Comparison of ENCODE assay signal across 17 cellular contexts in the genomic region with DNA sequence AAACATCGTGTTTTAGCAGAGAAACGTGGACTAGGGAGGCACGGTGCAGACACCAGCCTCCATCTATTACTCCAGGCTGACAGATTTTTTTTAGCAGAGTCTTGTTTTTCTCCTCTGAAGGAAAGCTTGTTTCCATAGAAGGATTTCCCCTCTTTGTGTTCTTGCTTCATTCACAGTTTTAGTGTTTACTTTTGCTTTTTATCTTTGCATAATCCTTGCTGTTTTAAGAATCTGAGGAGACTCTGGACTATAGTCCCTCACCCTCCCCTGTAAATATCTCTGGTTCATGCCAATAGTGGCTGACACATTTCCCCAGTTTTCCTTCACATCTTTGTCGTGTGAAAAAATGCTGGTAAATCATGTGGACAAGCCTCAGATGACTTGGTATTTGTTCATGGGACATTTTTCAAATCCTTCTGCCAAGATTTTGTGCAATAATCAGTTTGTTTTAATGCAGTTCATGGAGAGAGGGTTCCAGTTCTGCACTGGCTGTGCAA. TPM values are rescaled to one million over a fixed set of nuclear protein-coding genes. Genes with fewer than 3 reads are reported as not detected.
DNase-seq lines count a peak whose midpoint lies in the region; ATAC-seq and TF ChIP-seq lines count a peak whose summit lies in the region.
"Had no signal": no experiment of that assay in that cellular context is flagged by ENCODE, and none has a peak within 500 bp of the region (broad histone marks: within the 10 kb centered on the region; RNA-seq: fewer than 3 reads in every experiment).

No MANE protein-coding gene starts in this region.

- H3K27ac ChIP-seq in mesenchymal stem cell (ENCODE audit: low read length, poor library complexity, severe bottlenecking) (no peak overlapping the region), subcutaneous abdominal adipose tissue (ENCODE audit: low read depth, low read length) (peak overlapping the region; percentile 46)
- H3K27ac ChIP-seq: RWPE1 had no signal

- ATAC-seq in GM19397 (IDR thresholded peaks at IDR 0.05; ENCODE audit: unreplicated experiment) (no peak), HG02970 (IDR thresholded peaks at IDR 0.05; ENCODE audit: low FRiP score, unreplicated experiment) (no peak)
- ATAC-seq: K562 had no signal

- H2BK5ac ChIP-seq in mesenchymal stem cell (ENCODE audit: low read depth, low read length, poor library complexity, severe bottlenecking), result no peak overlapping the region

- H3K79me1 ChIP-seq in mesenchymal stem cell (replicated peaks; ENCODE audit: low read length, poor library complexity, severe bottlenecking), result no peaks in the 10 kb centered on the region

- H3K14ac ChIP-seq in mesenchymal stem cell (ENCODE audit: low read length in 2 of 2), result no peak overlapping the region

- peak overlapping the region in 1 of 2 experiments; percentile 3 for H3K18ac ChIP-seq in mesenchymal stem cell (ENCODE audit: low read depth in 1 of 2, low read length in 2 of 2)

- H2AK5ac ChIP-seq in mesenchymal stem cell (ENCODE audit: low read length, severe bottlenecking), result no peak overlapping the region

- no peak for TF ChIP-seq CTCF in GM20000 (IDR thresholded peaks at IDR 0.05; ENCODE audit: extremely low read depth, missing control alignments)

- no peak overlapping the region for H2AFZ ChIP-seq in mesenchymal stem cell (ENCODE audit: low read depth, low read length)

- no peak overlapping the region for H4K8ac ChIP-seq in mesenchymal stem cell (ENCODE audit: low read length)

- H3K4me2 ChIP-seq in mesenchymal stem cell (ENCODE audit: low read length, poor library complexity, severe bottlenecking), result no peak overlapping the region

- H3K4me3 ChIP-seq in mesenchymal stem cell (ENCODE audit: insufficient read depth in 1 of 2, low read depth in 1 of 2, low read length in 2 of 2) (peak overlapping the region in 1 of 2 experiments; percentile 77), subcutaneous abdominal adipose tissue (ENCODE audit: low read depth in 1 of 5, low read length in 5 of 5) (peak overlapping the region; percentile 31 to 81 (median 55))
- H3K4me3 ChIP-seq: K562 had no signal

- H3K27me3 ChIP-seq in mesenchymal stem cell (ENCODE audit: control insufficient read depth in 1 of 2, insufficient read depth in 1 of 2, low read length in 2 of 2) (peaks cover 0 to 9% of the 10 kb centered on the region in 2 experiments), subcutaneous abdominal adipose tissue (ENCODE audit: control insufficient read depth in 5 of 5, insufficient read depth in 4 of 5, low read length in 5 of 5) (no peaks in the 10 kb centered on the region)

- H2BK12ac ChIP-seq in mesenchymal stem cell (ENCODE audit: low read length in 2 of 2), result no peak overlapping the region

- peak overlapping the region; percentile 80 for H3K9ac ChIP-seq in mesenchymal stem cell (ENCODE audit: low read length)
- H3K9ac ChIP-seq in subcutaneous abdominal adipose tissue (ENCODE audit: low read length in 5 of 5), result peak overlapping the region in 3 of 5 donors; percentile 5 to 59 (median 34)

- no peak overlapping the region for H2BK15ac ChIP-seq in mesenchymal stem cell (ENCODE audit: low read depth, poor library complexity, severe bottlenecking)

- H3K23ac ChIP-seq in mesenchymal stem cell (ENCODE audit: low read length in 2 of 2), result no peak overlapping the region

- H3K36me3 ChIP-seq in mesenchymal stem cell (ENCODE audit: control insufficient read depth in 1 of 2, insufficient read depth in 2 of 2, low read depth in 1 of 2, low read length in 2 of 2) (no peaks in the 10 kb centered on the region), subcutaneous abdominal adipose tissue (ENCODE audit: control insufficient read depth in 5 of 5, insufficient read depth in 5 of 5, low read length in 5 of 5) (no peaks in the 10 kb centered on the region)

- DNase-seq in amniotic epithelial cell (ENCODE audit: low read depth) (peak; percentile 59), fibroblast of the conjunctiva (ENCODE audit: low read depth) (peak; percentile 16), mesenchymal stem cell (peak; percentile 34), GM20000 (ENCODE audit: low spot score) (no peak)
- DNase-seq in activated naive CD4-positive, alpha-beta T cell treated with Interleukin-2 at 50 U/mL for 16 hours, result no peak
- DNase-seq: activated CD4-positive, alpha-beta T cell treated with anti-CD3 and anti-CD28 coated beads, Interleukin-2, amount 50 U/mL, for 48 hours; DMS153; immature natural killer cell; NCI-H1694; NCI-H526 treated with DMSO at 0.1 percent for 48 hours; stimulated activated CD4-positive, alpha-beta T cell treated with anti-CD3 and anti-CD28 coated beads, Interleukin-12 subunit alpha, Interleukin-12 subunit beta, amount 100 ng/mL, for 4 hours; T-helper 2 cell had no signal

- H4K91ac ChIP-seq in mesenchymal stem cell (ENCODE audit: low read length), result peak overlapping the region; percentile 39

- 42% methylated on average over 4 of the region's 4 CpGs for WGBS in mesenchymal stem cell

- H3K4me1 ChIP-seq in mesenchymal stem cell (ENCODE audit: control insufficient read depth, insufficient read depth, low read depth, low read length), result no peaks in the 10 kb centered on the region
- H3K4me1 ChIP-seq in subcutaneous abdominal adipose tissue (ENCODE audit: control insufficient read depth in 5 of 5, insufficient read depth in 5 of 5, low read length in 5 of 5), result peaks cover 6 to 33% (median 20%) of the 10 kb centered on the region in 5 donors

- H3K9me3 ChIP-seq in mesenchymal stem cell (ENCODE audit: control insufficient read depth, low read length) (no peaks in the 10 kb centered on the region), subcutaneous abdominal adipose tissue (ENCODE audit: control insufficient read depth in 5 of 5, low read length in 5 of 5) (no peaks in the 10 kb centered on the region)

- H3K4ac ChIP-seq in mesenchymal stem cell (ENCODE audit: low read depth in 1 of 2, low read length in 2 of 2), result no peak overlapping the region

- H2BK120ac ChIP-seq in mesenchymal stem cell (ENCODE audit: low read depth, low read length), result no peak overlapping the region

RNA-seq across cellular contexts. Expression of gene TMCC3, which starts 39.9 kb away (rescaled TPM):
- 0.11 TPM for polyA plus RNA-seq in mesenchymal stem cell (2013, experiment 1 of 2)
- polyA plus RNA-seq in mesenchymal stem cell (2013, experiment 2 of 2), result 0.10 TPM
- polyA plus RNA-seq: K562 had no signal

Comparison
In these comparisons a context has a peak if more than half of its experiments do, and no peak if none do; other contexts are left out.
1. DNase-seq: peak in amniotic epithelial cell (single experiment), fibroblast of the conjunctiva (single experiment) and mesenchymal stem cell (single experiment); none in activated naive CD4-positive, alpha-beta T cell treated with Interleukin-2 at 50 U/mL for 16 hours (single experiment) and GM20000 (single experiment).